In genomic region chr12:51636986-51637385, GRCh38 we compare ENCODE assay signal across 14 cellular contexts. TPM values are rescaled to one million over a fixed set of nuclear protein-coding genes. Genes with fewer than 3 reads are reported as not detected.
DNase-seq lines count a peak whose midpoint lies in the region; ATAC-seq and TF ChIP-seq lines count a peak whose summit lies in the region.
"Had no signal": no experiment of that assay in that cellular context is flagged by ENCODE, and none has a peak within 500 bp of the region (broad histone marks: within the 10 kb centered on the region; RNA-seq: fewer than 3 reads in every experiment).

No MANE protein-coding gene starts in this region.

- peaks cover 0 to 8% of the 10 kb centered on the region in 2 donors for H3K27me3 Mint-ChIP-seq in natural killer cell (ENCODE audit: low read depth in 2 of 2)

- H3K36me3 Mint-ChIP-seq in natural killer cell: no peaks in the 10 kb centered on the region
- H3K36me3 Mint-ChIP-seq: CD4-positive, alpha-beta memory T cell; IgD-negative memory B cell had no signal

- BruUV-seq in mammary epithelial cell (replicated peaks; lab: Mats Ljungman, UMichigan): no TSS peak

- H3K9me3 ChIP-seq in GM23248 (ENCODE audit: low read depth) (no peaks in the 10 kb centered on the region), mammary epithelial cell (replicated peaks; ENCODE audit: insufficient read depth, low read length) (no peaks in the 10 kb centered on the region), left lung (peaks cover 0 to 15% of the 10 kb centered on the region in 2 donors)

- dilution Hi-C loops in mammary epithelial cell (cut with HindIII; ENCODE audit: low sequenced_read_pairs): no loop called here

- no peak overlapping the region for H3K4me3 Mint-ChIP-seq in natural killer cell
- H3K4me3 Mint-ChIP-seq: B cell; CD4-positive, alpha-beta memory T cell; IgD-negative memory B cell had no signal

- ATAC-seq in GM18868 (IDR thresholded peaks at IDR 0.05; ENCODE audit: unreplicated experiment) (no peak), left lung (no peak), natural killer cell (no peak)
- ATAC-seq: HCT116 had no signal

- H3K4me3 ChIP-seq in GM23248 (no peak overlapping the region), mammary epithelial cell (replicated peaks in 1 of 3; ENCODE audit: insufficient read depth in 1 of 3, low read depth in 2 of 3, low read length in 3 of 3) (no peak overlapping the region), left lung (no peak overlapping the region)

- H3K36me3 ChIP-seq in GM23248 (ENCODE audit: low read depth): no peaks in the 10 kb centered on the region
- H3K36me3 ChIP-seq in mammary epithelial cell (ENCODE audit: insufficient read depth, low read length): no peaks in the 10 kb centered on the region
- H3K36me3 ChIP-seq in left lung: no peaks in the 10 kb centered on the region

- in situ Hi-C loops in GM23248 (cut with MboI): no loop called here
- in situ Hi-C loops in mammary epithelial cell (cut with MboI; ENCODE audit: low sequenced_read_pairs in 2 of 2): no loop called here

- H3K4me2 ChIP-seq in GM23248 (ENCODE audit: unreplicated experiment) (peak overlapping the region; percentile 24), mammary epithelial cell (ENCODE audit: insufficient read depth, low read depth, low read length) (no peak overlapping the region)

- WGBS in GM23248 (ENCODE audit: low coverage in 1 of 2, low lambda C conversion rate in 2 of 2, missing lambda C conversion rate in 2 of 2), 2 experiments: 66 to 73% methylated on average over 1 of the region's 1 CpG
- WGBS in mammary epithelial cell (ENCODE audit: low coverage, missing lambda C conversion rate): 67% methylated on average over 1 of the region's 1 CpG

- no peaks in the 10 kb centered on the region for H3K9me2 ChIP-seq in GM23248 (ENCODE audit: insufficient read depth)

- DNase-seq in GM23248 (no peak), NCI-H82 (lab: John Stamatoyannopoulos, UW) (peak; percentile 39), mammary epithelial cell (no peak), myocyte (ENCODE audit: low read depth) (peak; percentile 54), left lung (no peak), natural killer cell (no peak)
- no peak for DNase-seq in activated CD8-positive, alpha-beta memory T cell treated with anti-CD3 and anti-CD28 coated beads, Interleukin-2, amount 50 U/mL, for 48 hours
- DNase-seq: CD4-positive, alpha-beta memory T cell; DND-41 had no signal

- H3K27ac Mint-ChIP-seq in natural killer cell: no peak overlapping the region
- H3K27ac Mint-ChIP-seq: B cell; CD4-positive, alpha-beta memory T cell; IgD-negative memory B cell had no signal

- H3F3A ChIP-seq in GM23248 (ENCODE audit: insufficient read depth): peaks cover 36% of the 10 kb centered on the region

- TF ChIP-seq CTCF in mammary epithelial cell (conservative IDR thresholded peaks at IDR 0.05 in 1 of 2, IDR thresholded peaks at IDR 0.05 in 1 of 2; ENCODE audit: extremely low read depth in 1 of 2, insufficient read depth in 1 of 2, low read depth in 1 of 2, low read length in 2 of 2) (no peak), left lung (IDR thresholded peaks at IDR 0.05) (no peak), natural killer cell (IDR thresholded peaks at IDR 0.05) (no peak)

- H4K20me1 ChIP-seq in GM23248 (ENCODE audit: insufficient read depth): 0 out of 2 replicates have a peak, but pooled peaks cover 6% of the 10 kb centered on the region
- no peaks in the 10 kb centered on the region for H4K20me1 ChIP-seq in mammary epithelial cell (ENCODE audit: insufficient read depth, low read length)

- CTCF ChIA-PET in mammary epithelial cell (lab: Charles Lee; ENCODE audit: low non-redundant PET): no interaction called here

- H3K27me3 ChIP-seq in GM23248 (replicated peaks; ENCODE audit: insufficient read depth) (no peaks in the 10 kb centered on the region), mammary epithelial cell (ENCODE audit: insufficient read depth, low read length) (no peaks in the 10 kb centered on the region), left lung (no peaks in the 10 kb centered on the region)

- H3K27ac ChIP-seq in GM23248 (peak overlapping the region; percentile 54), mammary epithelial cell (ENCODE audit: insufficient read depth, low read depth, low read length) (peak overlapping the region; percentile 65), left lung (no peak overlapping the region)
- H3K27ac ChIP-seq: C4-2B had no signal

- H2AFZ ChIP-seq in GM23248 (no peak overlapping the region), mammary epithelial cell (ENCODE audit: low read depth, low read length) (peak overlapping the region; percentile 20)

- intact Hi-C loops in mammary epithelial cell (cut with micrococcal nuclease) (loop anchor here (5.0 kb wide), 1 partner anchor 45 kb away; the partner anchor contains the start of gene SCN8A), left lung (cut with DNase I) (no loop called here), natural killer cell (cut with micrococcal nuclease) (no loop called here)

- H3K4me1 Mint-ChIP-seq in natural killer cell: no peaks in the 10 kb centered on the region
- H3K4me1 Mint-ChIP-seq: B cell; CD4-positive, alpha-beta memory T cell; IgD-negative memory B cell had no signal

- peaks cover 42% of the 10 kb centered on the region for H3K4me1 ChIP-seq in GM23248 (ENCODE audit: insufficient read depth)
- peaks cover 45% of the 10 kb centered on the region for H3K4me1 ChIP-seq in mammary epithelial cell (ENCODE audit: insufficient read depth, low read length)
- no peaks in the 10 kb centered on the region for H3K4me1 ChIP-seq in left lung

- no peaks in the 10 kb centered on the region for H3K9me3 Mint-ChIP-seq in natural killer cell

- no peak overlapping the region for H3K9ac ChIP-seq in GM23248
- no peak overlapping the region for H3K9ac ChIP-seq in mammary epithelial cell (ENCODE audit: insufficient read depth, low read length)

- H3K79me2 ChIP-seq in GM23248 (ENCODE audit: insufficient read depth) (peaks cover 96% of the 10 kb centered on the region), mammary epithelial cell (ENCODE audit: insufficient read depth, low read length) (no peaks in the 10 kb centered on the region)

RNA-seq across cellular contexts. Expression of gene SCN8A, which starts 46.0 kb away (rescaled TPM):
- total RNA-seq in GM23248 (2014; rRNA removed; shearing (Covaris generic)): 12.9 and 13.8 TPM in 2 replicates
- polyA plus RNA-seq in GM23248 (2016; fragmentation: Nextera tagmentation; extraction: Ambion mirVana): 4.4 and 6.7 TPM in 2 replicates
- total RNA-seq in mammary epithelial cell: 10 to 100 TPM in 1 of 2 donors, 1 to 10 TPM in 1; 1.1 to 19.2 TPM
- 0.50 TPM for polyA plus RNA-seq in mammary epithelial cell
- 2.8 TPM for polyA minus RNA-seq in mammary epithelial cell
- 7.4 and 13.7 TPM in 2 replicates for total RNA-seq in myocyte
- polyA plus RNA-seq in myocyte (2012): 7.3 TPM
- under 1 TPM; 0.26 to 0.29 TPM for total RNA-seq in left lung
- under 1 TPM; 0.42 to 0.66 (median 0.65) TPM for total RNA-seq in natural killer cell

Comparison
In these comparisons a context has a peak if more than half of its experiments do, and no peak if none do; other contexts are left out.
1. DNase-seq: peak in NCI-H82 (single experiment) and myocyte (single experiment); none in GM23248 (single experiment), mammary epithelial cell (single experiment), left lung (0 of 2), activated CD8-positive, alpha-beta memory T cell treated with anti-CD3 and anti-CD28 coated beads, Interleukin-2, amount 50 U/mL, for 48 hours (single experiment) and natural killer cell (single experiment).
2. H3K27ac ChIP-seq: peak in GM23248 (single experiment) and mammary epithelial cell (single experiment); none in left lung (0 of 2).